8 cellular contexts compared by ENCODE assay signal in the genomic region with DNA sequence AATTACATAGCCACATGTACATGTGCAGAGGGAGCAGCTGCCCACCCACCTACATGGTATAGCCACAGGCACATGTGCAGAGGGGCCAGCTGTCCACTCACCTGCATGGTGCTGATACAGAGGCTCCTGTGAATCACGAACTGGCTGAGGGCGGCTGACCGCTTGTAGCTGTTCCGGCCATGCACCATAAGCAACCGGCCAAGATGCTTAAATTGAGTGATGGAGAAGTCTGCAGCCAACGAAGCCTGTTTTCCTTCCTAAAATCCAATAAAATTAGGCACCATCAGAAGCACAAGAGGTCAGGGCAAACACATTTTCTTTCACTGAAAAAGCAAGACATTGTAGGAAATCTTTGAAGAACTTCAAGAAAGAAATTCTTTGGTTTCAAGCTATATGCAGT.
"Had no signal": no experiment of that assay in that cellular context is flagged by ENCODE, and none has a peak within 500 bp of the region (broad histone marks: within the 10 kb centered on the region; RNA-seq: fewer than 3 reads in every experiment).

No MANE protein-coding gene starts in this region.

- H3K27ac ChIP-seq: GM23248 had no signal

- H3K9me3 ChIP-seq: HAP-1 had no signal

- H3K4me1 ChIP-seq: HAP-1 had no signal

- DNase-seq: GM23248, GOT3, H7, HFFc6, IMR-90, KG1 had no signal

- H3K4me3 ChIP-seq: GM23248, HAP-1, K562 had no signal

- FAIRE-seq: K562 had no signal
